9 cellular contexts compared by ENCODE assay signal in the genomic region with DNA sequence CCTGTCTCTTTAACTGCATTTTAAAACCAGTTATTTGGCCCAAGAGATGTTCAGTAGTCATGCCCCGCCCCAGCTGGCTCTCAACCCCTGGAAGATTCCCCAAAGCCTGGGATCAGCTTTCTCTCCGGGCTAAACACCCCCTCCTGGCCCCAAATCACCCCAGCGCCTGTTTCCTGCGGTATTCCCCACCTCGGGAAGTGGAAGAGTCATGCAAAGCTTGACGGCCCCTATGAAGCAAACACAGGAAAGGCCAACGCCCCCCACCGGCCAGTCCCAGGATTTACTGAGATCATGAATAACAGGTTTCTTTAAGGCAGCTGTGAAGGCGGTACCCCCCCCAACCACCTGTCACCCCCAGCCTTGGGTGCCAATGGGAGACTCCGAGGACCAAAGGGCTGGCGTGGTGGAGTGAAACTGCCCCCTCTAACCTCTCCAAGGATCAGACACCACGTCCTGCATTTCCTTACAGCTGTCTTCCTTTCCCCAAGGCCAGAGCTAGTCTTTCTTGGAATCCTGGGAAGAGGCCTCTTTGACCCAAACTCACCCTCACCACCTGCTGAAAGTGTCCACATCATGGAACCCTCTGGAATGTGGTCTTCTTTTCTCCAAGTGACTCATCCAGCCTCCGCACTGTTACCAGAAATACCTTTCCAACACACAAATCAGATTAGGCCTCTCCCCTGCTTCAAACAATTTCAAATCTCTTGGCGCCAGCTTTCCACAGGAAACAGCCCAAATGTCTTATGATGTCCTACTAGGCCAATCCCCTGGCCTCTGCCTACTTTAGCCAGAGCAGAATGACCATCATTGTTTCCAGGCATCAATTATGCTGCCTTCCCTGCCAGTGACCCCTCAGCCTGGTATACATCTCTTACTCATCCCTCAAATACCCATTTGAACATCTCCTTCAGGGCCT.
DNase-seq lines count a peak whose midpoint lies in the region; FAIRE-seq and TF ChIP-seq lines count a peak whose summit lies in the region.
"Had no signal": no experiment of that assay in that cellular context is flagged by ENCODE, and none has a peak within 500 bp of the region (broad histone marks: within the 10 kb centered on the region; RNA-seq: fewer than 3 reads in every experiment).

No MANE protein-coding gene starts in this region.

- H3K4me3 ChIP-seq in endothelial cell of umbilical vein (replicated peaks in 1 of 3; ENCODE audit: insufficient read depth in 1 of 3, low read depth in 1 of 3, low read length in 3 of 3) (no peak overlapping the region), mesendoderm (ENCODE audit: low read length) (no peak overlapping the region)

- no peak overlapping the region for H3K56ac ChIP-seq in mesendoderm (ENCODE audit: low read length)

- no peak overlapping the region for H3K18ac ChIP-seq in mesendoderm (ENCODE audit: low read length)

- H4K20me1 ChIP-seq in endothelial cell of umbilical vein (replicated peaks; ENCODE audit: control insufficient read depth, extremely low read depth, insufficient read depth, low read length) = no peaks in the 10 kb centered on the region

- peaks cover 3 to 16% (median 7%) of the 10 kb centered on the region in 3 donors for H3K9me3 Mint-ChIP-seq in IgD-negative memory B cell

- no peak overlapping the region for H2BK5ac ChIP-seq in mesendoderm (ENCODE audit: low read length)

- FAIRE-seq in endothelial cell of umbilical vein (lab: Jason Lieb, UNC) = peak; percentile 40

- H4K5ac ChIP-seq in mesendoderm (ENCODE audit: low read length) = no peak overlapping the region

- no peak overlapping the region for H3K4ac ChIP-seq in mesendoderm (ENCODE audit: low read depth, low read length)

- intact Hi-C loops in endothelial cell of umbilical vein (cut with micrococcal nuclease) = no loop called here

- no peaks in the 10 kb centered on the region for H3K79me2 ChIP-seq in endothelial cell of umbilical vein (ENCODE audit: control insufficient read depth, insufficient read depth, low read length)
- H3K79me2 ChIP-seq in mesendoderm (ENCODE audit: control insufficient read depth, insufficient read depth, low read length) = no peaks in the 10 kb centered on the region

- H3K9me1 ChIP-seq in endothelial cell of umbilical vein (replicated peaks; ENCODE audit: control insufficient read depth, extremely low read depth, insufficient read depth, low read length) = no peaks in the 10 kb centered on the region

- H3K27me3 Mint-ChIP-seq in IgD-negative memory B cell = peaks cover 5% of the 10 kb centered on the region

- no peak overlapping the region for H3K23ac ChIP-seq in mesendoderm (ENCODE audit: low read length)

- CTCF ChIA-PET in endothelial cell of umbilical vein (lab: Charles Lee) = interaction anchor here (0.5 to 1.6 kb wide), 12 partner anchors 9 to 868 kb away, joined by 3 to 5 read pairs (median 4); no protein-coding TSS in a partner anchor

- H3K9ac ChIP-seq in endothelial cell of umbilical vein (replicated peaks; ENCODE audit: extremely low read depth, insufficient read depth, low read length) = no peak overlapping the region
- no peak overlapping the region for H3K9ac ChIP-seq in mesendoderm (ENCODE audit: low read length)

- no peaks in the 10 kb centered on the region for H3K36me3 ChIP-seq in endothelial cell of umbilical vein (ENCODE audit: control insufficient read depth in 2 of 2, extremely low read depth in 1 of 2, insufficient read depth in 2 of 2, low read length in 2 of 2)
- H3K36me3 ChIP-seq in mesendoderm (ENCODE audit: control insufficient read depth, insufficient read depth, low read length) = no peaks in the 10 kb centered on the region

- H3K4me1 Mint-ChIP-seq in IgD-negative memory B cell = no peaks in the 10 kb centered on the region

- peak; percentile 36 for DNase-seq in endothelial cell of umbilical vein (ENCODE audit: low read depth, low spot score)
- DNase-seq in mesendoderm = peak; percentile 66
- no peak for DNase-seq in stimulated activated naive CD4-positive, alpha-beta T cell (lab: John Stamatoyannopoulos, UW)
- DNase-seq in SHP77 treated with DMSO at 0.1 percent for 48 hours (lab: John Stamatoyannopoulos, UW) = no peak
- DNase-seq in NCI-H1930 (lab: John Stamatoyannopoulos, UW) = no peak
- no peak for DNase-seq in SKM-1 (lab: John Stamatoyannopoulos, UW; ENCODE audit: unreplicated experiment)
- DNase-seq: ACHN had no signal

- no peak overlapping the region for H4K8ac ChIP-seq in mesendoderm (ENCODE audit: low read depth, low read length)

- H3K27ac ChIP-seq in 22Rv1 = no peak overlapping the region
- no peak overlapping the region for H3K27ac ChIP-seq in endothelial cell of umbilical vein (ENCODE audit: insufficient read depth, low read depth, low read length)
- H3K27ac ChIP-seq in mesendoderm (ENCODE audit: low read depth, low read length) = no peak overlapping the region

- H2AFZ ChIP-seq in endothelial cell of umbilical vein (ENCODE audit: low read depth, low read length) = no peak overlapping the region

- H3K27ac Mint-ChIP-seq in IgD-negative memory B cell = peak overlapping the region in 2 of 3 donors; percentile 11 to 67

- TF ChIP-seq POLR2A in endothelial cell of umbilical vein (IDR thresholded peaks at IDR 0.05; ENCODE audit: low read depth, low read length) = no peak

- H3K4me2 ChIP-seq in endothelial cell of umbilical vein (ENCODE audit: insufficient read depth, low read length) (no peak overlapping the region), mesendoderm (ENCODE audit: low read length) (no peak overlapping the region)

- no peak overlapping the region for H3K4me3 Mint-ChIP-seq in IgD-negative memory B cell

- no TSS peak for BruUV-seq in endothelial cell of umbilical vein (replicated peaks; lab: Mats Ljungman, UMichigan)

- POLR2A ChIA-PET in endothelial cell of umbilical vein (lab: Charles Lee) = no interaction called here

- H2AK5ac ChIP-seq in mesendoderm (ENCODE audit: low read length) = no peak overlapping the region

- H2BK120ac ChIP-seq in mesendoderm (ENCODE audit: low read depth, low read length) = no peak overlapping the region

- peaks cover 2% of the 10 kb centered on the region for H3K9me3 ChIP-seq in endothelial cell of umbilical vein (replicated peaks; ENCODE audit: control insufficient read depth, insufficient read depth, low read length)

- WGBS in mesendoderm (ENCODE audit: extremely low coverage, insufficient coverage, low lambda C conversion rate) = no CpG with 5 or more reads among the region's 14 CpGs

- H3K79me1 ChIP-seq in mesendoderm (ENCODE audit: low read length) = no peaks in the 10 kb centered on the region

- peaks cover 2% of the 10 kb centered on the region for H3K36me3 Mint-ChIP-seq in IgD-negative memory B cell

- TF ChIP-seq CTCF in 22Rv1 (IDR thresholded peaks at IDR 0.05) (peak; percentile 47), endothelial cell of umbilical vein (IDR thresholded peaks at IDR 0.05; ENCODE audit: extremely low read depth in 1 of 2, insufficient read depth in 1 of 2, low read depth in 1 of 2, low read length in 2 of 2) (peak; percentile 18 to 35)

- no peak overlapping the region for H2BK15ac ChIP-seq in mesendoderm (replicated peaks; ENCODE audit: low read depth)

- H3K27me3 ChIP-seq in endothelial cell of umbilical vein (ENCODE audit: control insufficient read depth in 2 of 2, insufficient read depth in 2 of 2, low read length in 2 of 2) = peaks cover 0 to 2% of the 10 kb centered on the region in 2 experiments
- no peaks in the 10 kb centered on the region for H3K27me3 ChIP-seq in mesendoderm (ENCODE audit: insufficient read depth, low read length, poor library complexity)

- dilution Hi-C loops in endothelial cell of umbilical vein (cut with MboI; ENCODE audit: extremely low pct_ligation_motif_present, low sequenced_read_pairs) = no loop called here

- H3K4me1 ChIP-seq in endothelial cell of umbilical vein (ENCODE audit: control insufficient read depth, extremely low read depth, insufficient read depth, low read length) = no peaks in the 10 kb centered on the region
- no peaks in the 10 kb centered on the region for H3K4me1 ChIP-seq in mesendoderm (ENCODE audit: control insufficient read depth, low read depth, low read length)

TF ChIP-seq in endothelial cell of umbilical vein, 7 proteins besides CTCF, POLR2A, EP300 and RAD21:
- TF ChIP-seq, protein P1, sequence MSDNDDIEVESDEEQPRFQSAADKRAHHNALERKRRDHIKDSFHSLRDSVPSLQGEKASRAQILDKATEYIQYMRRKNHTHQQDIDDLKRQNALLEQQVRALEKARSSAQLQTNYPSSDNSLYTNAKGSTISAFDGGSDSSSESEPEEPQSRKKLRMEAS (IDR thresholded peaks at IDR 0.05; ENCODE audit: insufficient read depth, insufficient read length) = no peak
- no peak for TF ChIP-seq MYC (IDR thresholded peaks at IDR 0.05; ENCODE audit: low read depth, low read length)

Comparison
In these comparisons a context has a peak if more than half of its experiments do, and no peak if none do; other contexts are left out.
1. DNase-seq: peak in endothelial cell of umbilical vein (single experiment) and mesendoderm (single experiment); none in stimulated activated naive CD4-positive, alpha-beta T cell (0 of 6), SHP77 treated with DMSO at 0.1 percent for 48 hours (single experiment), NCI-H1930 (0 of 2) and SKM-1 (single experiment).